23 cellular contexts compared by ENCODE assay signal in the genomic region with DNA sequence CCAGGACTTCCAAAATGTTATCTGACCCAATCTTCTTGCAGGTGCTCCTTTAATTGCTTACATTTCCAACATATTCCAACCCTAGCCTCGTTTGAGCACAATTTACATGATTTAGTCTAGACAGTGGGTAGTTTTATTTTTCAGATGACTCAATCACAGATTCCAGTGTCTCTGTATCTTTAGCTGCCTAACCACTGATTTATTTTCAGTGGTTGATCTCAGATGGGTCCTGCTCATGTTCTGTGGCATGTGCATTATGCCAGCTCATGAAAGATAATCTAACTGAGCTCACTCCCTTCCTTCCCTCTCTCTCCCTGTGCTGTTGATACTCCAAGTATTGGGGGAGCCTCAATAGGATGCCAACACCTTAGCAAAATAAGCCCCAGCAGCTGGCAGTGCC.
DNase-seq lines count a peak whose midpoint lies in the region; ATAC-seq and TF ChIP-seq lines count a peak whose summit lies in the region.
"Had no signal": no experiment of that assay in that cellular context is flagged by ENCODE, and none has a peak within 500 bp of the region (broad histone marks: within the 10 kb centered on the region; RNA-seq: fewer than 3 reads in every experiment).

No MANE protein-coding gene starts in this region.

- H3K27me3 ChIP-seq in BJ (ENCODE audit: control insufficient read depth, insufficient read depth, low read length) (peaks cover 3% of the 10 kb centered on the region; the same call in 1 of the 2 replicates), osteoblast (ENCODE audit: insufficient read depth, low read length) (no peaks in the 10 kb centered on the region), adrenal gland (no peaks in the 10 kb centered on the region)
- H3K27me3 ChIP-seq: BLaER1 treated with 17β-estradiol and CSF1 and Interleukin-3, amounts not matched to agents 10 nM and 100 nM had no signal

- no peak overlapping the region for H3K4me2 ChIP-seq in osteoblast (ENCODE audit: insufficient read depth, low read length)
- H3K4me2 ChIP-seq: BLaER1 treated with 17β-estradiol and CSF1 and Interleukin-3, amounts not matched to agents 10 nM and 100 nM had no signal

- H3K36me3 ChIP-seq in BJ (ENCODE audit: control insufficient read depth, insufficient read depth, low read length) = no peaks in the 10 kb centered on the region
- no peaks in the 10 kb centered on the region for H3K36me3 ChIP-seq in osteoblast (ENCODE audit: insufficient read depth, low read length)
- H3K36me3 ChIP-seq in adrenal gland (replicated peaks in 1 of 2) = no peaks in the 10 kb centered on the region
- H3K36me3 ChIP-seq: BLaER1 treated with 17β-estradiol and CSF1 and Interleukin-3, amounts not matched to agents 10 nM and 100 nM had no signal

- H2AFZ ChIP-seq in osteoblast (ENCODE audit: low read length) = no peak overlapping the region

- H3K27ac ChIP-seq in osteoblast (ENCODE audit: low read depth, low read length) = peak overlapping the region; percentile 56
- H3K27ac ChIP-seq in adrenal gland = no peak overlapping the region
- H3K27ac ChIP-seq: BLaER1 treated with 17β-estradiol and CSF1 and Interleukin-3, amounts not matched to agents 10 nM and 100 nM had no signal

- no peaks in the 10 kb centered on the region for H3K79me2 ChIP-seq in osteoblast (ENCODE audit: insufficient read depth, low read length)

- H3K9me3 ChIP-seq in osteoblast (ENCODE audit: low read depth, low read length) = no peaks in the 10 kb centered on the region
- H3K9me3 ChIP-seq in adrenal gland (replicated peaks in 1 of 3) = no peaks in the 10 kb centered on the region

- ATAC-seq in GM18907 (IDR thresholded peaks at IDR 0.05; ENCODE audit: unreplicated experiment) = no peak
- ATAC-seq: esophagus mucosa, right cardiac atrium had no signal

- H3K4me1 Mint-ChIP-seq in activated T-helper 1 cell treated with anti-CD3 and anti-CD28 coated beads, Interleukin-12 subunit alpha, Interleukin-12 subunit beta, Interleukin-2, Interleukin-4 antibody, amounts not matched to agents 30 ng/mL and 10 ng/mL and 1 ng/mL, durations not matched to agents 14 hours and 24 hours and 36 hours (ENCODE audit: low read depth) = no peaks in the 10 kb centered on the region
- H3K4me1 Mint-ChIP-seq: activated naive CD4-positive, alpha-beta T cell treated with anti-CD3 and anti-CD28 coated beads, Interleukin-2, amount 10 ng/mL, durations not matched to agents 7 days and 5 days; memory B cell; naive B cell had no signal

- TF ChIP-seq POLR2A in adrenal gland (IDR thresholded peaks at IDR 0.05) = no peak

- no peak overlapping the region for H3K4me3 Mint-ChIP-seq in activated T-helper 1 cell treated with anti-CD3 and anti-CD28 coated beads, Interleukin-12 subunit alpha, Interleukin-12 subunit beta, Interleukin-2, Interleukin-4 antibody, amounts not matched to agents 30 ng/mL and 10 ng/mL and 1 ng/mL, durations not matched to agents 14 hours and 24 hours and 36 hours
- H3K4me3 Mint-ChIP-seq: activated naive CD4-positive, alpha-beta T cell treated with anti-CD3 and anti-CD28 coated beads, Interleukin-2, amount 10 ng/mL, durations not matched to agents 7 days and 5 days; memory B cell; naive B cell had no signal

- intact Hi-C loops in adrenal gland (cut with DNase I) = no loop called here
- intact Hi-C loops in activated T-helper 1 cell treated with anti-CD3 and anti-CD28 coated beads, Interleukin-12 subunit alpha, Interleukin-12 subunit beta, Interleukin-2, Interleukin-4 antibody, amounts not matched to agents 30 ng/mL and 10 ng/mL and 1 ng/mL, durations not matched to agents 14 hours and 24 hours and 36 hours (cut with micrococcal nuclease) = no loop called here

- WGBS in adrenal gland, 4 donors = 27 to 41% (median 35%) methylated on average over 1 of the region's 1 CpG

- TF ChIP-seq CTCF in BJ (IDR thresholded peaks at IDR 0.05; ENCODE audit: insufficient read depth, low read depth, low read length) = no peak
- TF ChIP-seq CTCF in choroid plexus epithelial cell (conservative IDR thresholded peaks at IDR 0.05; ENCODE audit: low read depth, low read length) = no peak
- TF ChIP-seq CTCF in osteoblast (IDR thresholded peaks at IDR 0.05; ENCODE audit: extremely low read depth, low read depth, low read length) = no peak
- TF ChIP-seq CTCF in adrenal gland (IDR thresholded peaks at IDR 0.05) = no peak

- no peak overlapping the region for H3K27ac Mint-ChIP-seq in activated T-helper 1 cell treated with anti-CD3 and anti-CD28 coated beads, Interleukin-12 subunit alpha, Interleukin-12 subunit beta, Interleukin-2, Interleukin-4 antibody, amounts not matched to agents 30 ng/mL and 10 ng/mL and 1 ng/mL, durations not matched to agents 14 hours and 24 hours and 36 hours
- H3K27ac Mint-ChIP-seq: activated naive CD4-positive, alpha-beta T cell treated with anti-CD3 and anti-CD28 coated beads, Interleukin-2, amount 10 ng/mL, durations not matched to agents 7 days and 5 days; memory B cell had no signal

- no peaks in the 10 kb centered on the region for H3K36me3 Mint-ChIP-seq in activated T-helper 1 cell treated with anti-CD3 and anti-CD28 coated beads, Interleukin-12 subunit alpha, Interleukin-12 subunit beta, Interleukin-2, Interleukin-4 antibody, amounts not matched to agents 30 ng/mL and 10 ng/mL and 1 ng/mL, durations not matched to agents 14 hours and 24 hours and 36 hours (ENCODE audit: low read depth)
- H3K36me3 Mint-ChIP-seq: activated naive CD4-positive, alpha-beta T cell treated with anti-CD3 and anti-CD28 coated beads, Interleukin-2, amount 10 ng/mL, durations not matched to agents 7 days and 5 days had no signal

- DNase-seq in BJ (ENCODE audit: low read depth) (peak; percentile 41), LHCN-M2 (ENCODE audit: low read depth) (peak; percentile 61), choroid plexus epithelial cell (ENCODE audit: low read depth) (peak; percentile 36), osteoblast (ENCODE audit: insufficient read length, low spot score, missing footprints) (peak; percentile 93), adrenal gland (no peak), NCI-H1436 treated with DMSO at 0.1 percent for 48 hours (lab: John Stamatoyannopoulos, UW) (no peak)
- no peak for DNase-seq in activated T-helper 1 cell treated with anti-CD3 and anti-CD28 coated beads, Interleukin-12 subunit alpha, Interleukin-12 subunit beta, Interleukin-2, Interleukin-4 antibody, amounts not matched to agents 30 ng/mL and 10 ng/mL and 1 ng/mL, durations not matched to agents 14 hours and 24 hours and 36 hours (ENCODE audit: low spot score)
- DNase-seq: activated CD8-positive, alpha-beta memory T cell treated with anti-CD3 and anti-CD28 coated beads for 24 hours; activated naive CD4-positive, alpha-beta T cell treated with anti-CD3 and anti-CD28 coated beads, Interleukin-2, amount 10 ng/mL, durations not matched to agents 7 days and 5 days; activated T-cell treated with anti-CD3 and anti-CD28 coated beads, Interleukin-2, amount 50 U/mL, for 48 hours; aorta; Calu3; cerebellar nuclear complex; effector CD8-positive, alpha-beta T cell; kidney; naive B cell; NCI-H187; NCI-H526 treated with DMSO at 0.1 percent for 48 hours; right cardiac atrium had no signal

- POLR2A ChIA-PET in BJ (lab: Charles Lee) = interaction anchor here (0.5 to 0.7 kb wide), 2 partner anchors 24 to 165 kb away, joined by 3 read pairs; no protein-coding TSS in a partner anchor

- H4K20me1 ChIP-seq in osteoblast (ENCODE audit: insufficient read depth, low read length) = no peaks in the 10 kb centered on the region
- H4K20me1 ChIP-seq: BLaER1 treated with 17β-estradiol and CSF1 and Interleukin-3, amounts not matched to agents 10 nM and 100 nM had no signal

- H3K27me3 Mint-ChIP-seq in activated T-helper 1 cell treated with anti-CD3 and anti-CD28 coated beads, Interleukin-12 subunit alpha, Interleukin-12 subunit beta, Interleukin-2, Interleukin-4 antibody, amounts not matched to agents 30 ng/mL and 10 ng/mL and 1 ng/mL, durations not matched to agents 14 hours and 24 hours and 36 hours (ENCODE audit: insufficient read depth) = no peaks in the 10 kb centered on the region
- H3K27me3 Mint-ChIP-seq: activated naive CD4-positive, alpha-beta T cell treated with anti-CD3 and anti-CD28 coated beads, Interleukin-2, amount 10 ng/mL, durations not matched to agents 7 days and 5 days; memory B cell; naive B cell had no signal

- H3K9me3 Mint-ChIP-seq in activated T-helper 1 cell treated with anti-CD3 and anti-CD28 coated beads, Interleukin-12 subunit alpha, Interleukin-12 subunit beta, Interleukin-2, Interleukin-4 antibody, amounts not matched to agents 30 ng/mL and 10 ng/mL and 1 ng/mL, durations not matched to agents 14 hours and 24 hours and 36 hours = peaks cover 3% of the 10 kb centered on the region

- no peak overlapping the region for H3K4me3 ChIP-seq in BJ (ENCODE audit: low read depth, low read length)
- H3K4me3 ChIP-seq in choroid plexus epithelial cell (ENCODE audit: low read depth, low read length) = no peak overlapping the region
- H3K4me3 ChIP-seq in osteoblast (ENCODE audit: insufficient read depth, low read length) = no peak overlapping the region
- no peak overlapping the region for H3K4me3 ChIP-seq in adrenal gland
- H3K4me3 ChIP-seq: BLaER1 treated with 17β-estradiol and CSF1 and Interleukin-3, amounts not matched to agents 10 nM and 100 nM had no signal

- peaks cover 25% of the 10 kb centered on the region for H3K4me1 ChIP-seq in osteoblast (ENCODE audit: insufficient read depth, low read length)
- no peaks in the 10 kb centered on the region for H3K4me1 ChIP-seq in adrenal gland (replicated peaks in 1 of 2)

- CTCF ChIA-PET in BJ (lab: Yijun Ruan, JAX) = no interaction called here

Comparison
In these comparisons a context has a peak if more than half of its experiments do, and no peak if none do; other contexts are left out.
1. DNase-seq: peak in BJ (single experiment), LHCN-M2 (single experiment), choroid plexus epithelial cell (single experiment) and osteoblast (single experiment); none in adrenal gland (0 of 7), NCI-H1436 treated with DMSO at 0.1 percent for 48 hours (single experiment) and activated T-helper 1 cell treated with anti-CD3 and anti-CD28 coated beads, Interleukin-12 subunit alpha, Interleukin-12 subunit beta, Interleukin-2, Interleukin-4 antibody, amounts not matched to agents 30 ng/mL and 10 ng/mL and 1 ng/mL, durations not matched to agents 14 hours and 24 hours and 36 hours (single experiment).